ENCODE assay signal across 9 cellular contexts in the genomic region with DNA sequence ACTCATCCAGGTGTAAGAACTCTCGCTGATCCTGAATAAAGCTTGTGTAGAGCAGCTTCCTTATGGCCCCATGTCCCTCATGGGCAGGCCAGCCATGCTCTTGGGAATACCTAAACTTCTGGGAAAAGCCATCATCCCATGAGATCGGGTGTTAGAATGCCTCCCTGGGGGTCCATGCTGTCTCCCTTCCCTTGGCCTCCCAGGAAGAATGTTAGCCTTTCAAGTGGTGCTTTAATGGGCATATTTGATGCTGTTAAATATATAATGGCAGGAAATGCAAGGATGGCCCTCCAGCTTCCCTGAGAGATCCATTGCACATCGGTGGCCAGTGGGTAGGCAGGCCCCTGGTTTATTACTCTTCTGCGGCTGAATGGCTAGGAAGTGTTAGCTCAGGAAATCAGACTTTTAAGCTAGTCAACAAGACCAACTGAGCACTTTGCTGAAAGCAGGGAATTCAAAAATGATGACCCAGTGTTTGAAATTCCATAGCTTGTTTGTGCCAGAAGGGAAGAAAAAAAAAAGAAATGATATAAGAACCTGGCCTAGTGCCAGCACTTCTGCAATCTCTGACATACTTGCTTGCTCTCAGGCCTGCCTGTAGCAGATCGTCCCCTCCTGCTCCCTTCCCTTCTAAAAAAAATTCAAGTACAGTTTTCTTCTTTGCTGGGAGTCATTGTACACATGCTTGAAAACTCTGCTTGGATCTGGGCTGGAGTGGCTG.
DNase-seq lines count a peak whose midpoint lies in the region; ATAC-seq and TF ChIP-seq lines count a peak whose summit lies in the region.
"Had no signal": no experiment of that assay in that cellular context is flagged by ENCODE, and none has a peak within 500 bp of the region (broad histone marks: within the 10 kb centered on the region; RNA-seq: fewer than 3 reads in every experiment).

No MANE protein-coding gene starts in this region.

- H3K9me3 ChIP-seq in fibroblast of lung (ENCODE audit: control insufficient read depth, insufficient read depth, low read depth, low read length) (no peaks in the 10 kb centered on the region), neural progenitor cell (ENCODE audit: low read depth) (no peaks in the 10 kb centered on the region), PC-3 (ENCODE audit: low read length) (no peaks in the 10 kb centered on the region)

- H3K79me2 ChIP-seq in fibroblast of lung (ENCODE audit: control insufficient read depth, insufficient read depth, low read length), result no peaks in the 10 kb centered on the region
- H3K79me2 ChIP-seq in neural progenitor cell (ENCODE audit: low read depth), result no peaks in the 10 kb centered on the region
- no peaks in the 10 kb centered on the region for H3K79me2 ChIP-seq in PC-3 (ENCODE audit: low read length)

- H3K36me3 ChIP-seq in fibroblast of lung (ENCODE audit: control insufficient read depth, insufficient read depth, low read length) (no peaks in the 10 kb centered on the region), neural progenitor cell (no peaks in the 10 kb centered on the region), PC-3 (ENCODE audit: low read depth, low read length) (no peaks in the 10 kb centered on the region)

- intact Hi-C loops in PC-3 (cut with micrococcal nuclease), result no loop called here

- POLR2A ChIA-PET in PC-3 (lab: Charles Lee; ENCODE audit: unreplicated experiment), result no interaction called here

- H3K9me3 Mint-ChIP-seq in neural progenitor cell, result no peaks in the 10 kb centered on the region
- H3K9me3 Mint-ChIP-seq in activated T-cell treated with anti-CD3 and anti-CD28 coated beads, Interleukin-2, amount 50 U/mL, for 24 hours, result no peaks in the 10 kb centered on the region

- BruUV-seq in PC-3 (replicated peaks; lab: Mats Ljungman, UMichigan), result no TSS peak

- H4K20me1 ChIP-seq in fibroblast of lung (ENCODE audit: control insufficient read depth, extremely low read depth, insufficient read depth, low read length) (no peaks in the 10 kb centered on the region), neural progenitor cell (ENCODE audit: low read depth) (no peaks in the 10 kb centered on the region), PC-3 (ENCODE audit: low read length) (no peaks in the 10 kb centered on the region)

- no peak overlapping the region for H2AFZ ChIP-seq in fibroblast of lung (ENCODE audit: low read length)
- no peak overlapping the region for H2AFZ ChIP-seq in neural progenitor cell (replicated peaks)
- no peak overlapping the region for H2AFZ ChIP-seq in PC-3 (ENCODE audit: low read length)

- H3K27me3 ChIP-seq in fibroblast of lung (ENCODE audit: control insufficient read depth, insufficient read depth, low read length), result no peaks in the 10 kb centered on the region
- H3K27me3 ChIP-seq in neural progenitor cell, result no peaks in the 10 kb centered on the region
- H3K27me3 ChIP-seq in PC-3 (ENCODE audit: low read length), result peaks cover 5% of the 10 kb centered on the region

- no peaks in the 10 kb centered on the region for H3K36me3 Mint-ChIP-seq in neural progenitor cell
- no peaks in the 10 kb centered on the region for H3K36me3 Mint-ChIP-seq in activated T-cell treated with anti-CD3 and anti-CD28 coated beads, Interleukin-2, amount 50 U/mL, for 24 hours (ENCODE audit: low read depth)

- peaks cover 3% of the 10 kb centered on the region for H3K27me3 Mint-ChIP-seq in neural progenitor cell (ENCODE audit: insufficient read depth, low read depth)
- no peaks in the 10 kb centered on the region for H3K27me3 Mint-ChIP-seq in activated T-cell treated with anti-CD3 and anti-CD28 coated beads, Interleukin-2, amount 50 U/mL, for 24 hours

- H3K4me2 ChIP-seq in fibroblast of lung (ENCODE audit: extremely low read depth, insufficient read depth, low read length) (no peak overlapping the region), neural progenitor cell (no peak overlapping the region), PC-3 (ENCODE audit: low read length) (no peak overlapping the region)

- peak overlapping the region; percentile 86 for H3K27ac Mint-ChIP-seq in neural progenitor cell
- H3K27ac Mint-ChIP-seq in activated T-cell treated with anti-CD3 and anti-CD28 coated beads, Interleukin-2, amount 50 U/mL, for 24 hours, result no peak overlapping the region

- no peak for ATAC-seq in PC-3

- peaks cover 3% of the 10 kb centered on the region for H3K4me1 ChIP-seq in fibroblast of lung (ENCODE audit: control insufficient read depth, extremely low read depth, insufficient read depth, low read length)
- peaks cover 22% of the 10 kb centered on the region for H3K4me1 ChIP-seq in neural progenitor cell
- no peaks in the 10 kb centered on the region for H3K4me1 ChIP-seq in PC-3 (ENCODE audit: insufficient read depth, low read length)

- no peak overlapping the region for H3K27ac ChIP-seq in fibroblast of lung (ENCODE audit: insufficient read depth, low read length)
- no peak overlapping the region for H3K27ac ChIP-seq in neural progenitor cell
- H3K27ac ChIP-seq in PC-3 (ENCODE audit: low read length), result no peak overlapping the region

- H3K4me1 Mint-ChIP-seq in neural progenitor cell, result peaks cover 49% of the 10 kb centered on the region
- no peaks in the 10 kb centered on the region for H3K4me1 Mint-ChIP-seq in activated T-cell treated with anti-CD3 and anti-CD28 coated beads, Interleukin-2, amount 50 U/mL, for 24 hours (ENCODE audit: low read depth)

- DNase-seq in AG20443 (ENCODE audit: low spot score) (peak; percentile 70), NCI-H2171 (lab: John Stamatoyannopoulos, UW) (peak; percentile 33), fibroblast of lung (ENCODE audit: low read depth in 2 of 2) (peak; percentile 85 to 91), neural progenitor cell (ENCODE audit: low spot score) (no peak), erythroblast (lab: John Stamatoyannopoulos, UW) (no peak), hypothalamus (lab: John Stamatoyannopoulos, UW) (no peak), PC-3 (no peak)
- DNase-seq in activated T-cell treated with anti-CD3 and anti-CD28 coated beads, Interleukin-2, amount 50 U/mL, for 24 hours, result no peak
- DNase-seq: activated CD4-positive, CD25-positive, alpha-beta regulatory T cell had no signal

- CTCF ChIA-PET in PC-3 (lab: Charles Lee), result no interaction called here

- no peak for TF ChIP-seq POLR2A in erythroblast (IDR thresholded peaks at IDR 0.05; ENCODE audit: low read length)

- H3F3A ChIP-seq in neural progenitor cell (ENCODE audit: low read depth), result no peaks in the 10 kb centered on the region
- no peaks in the 10 kb centered on the region for H3F3A ChIP-seq in PC-3 (ENCODE audit: low read length, unreplicated experiment)

- no peaks in the 10 kb centered on the region for H3K9me2 ChIP-seq in PC-3 (replicated peaks; ENCODE audit: low read length)

- H3K9ac ChIP-seq in fibroblast of lung (ENCODE audit: insufficient read depth, low read length) (no peak overlapping the region), neural progenitor cell (no peak overlapping the region), PC-3 (ENCODE audit: low read length) (no peak overlapping the region)

- no peak overlapping the region for H3K4me3 Mint-ChIP-seq in neural progenitor cell
- H3K4me3 Mint-ChIP-seq in activated T-cell treated with anti-CD3 and anti-CD28 coated beads, Interleukin-2, amount 50 U/mL, for 24 hours, result no peak overlapping the region

- H3K4me3 ChIP-seq in fibroblast of lung (replicated peaks in 1 of 4; ENCODE audit: control extremely low read depth in 1 of 4, insufficient read depth in 1 of 4, low read depth in 3 of 4, low read length in 4 of 4) (no peak overlapping the region), neural progenitor cell (no peak overlapping the region), PC-3 (ENCODE audit: low read length) (no peak overlapping the region)

- no peak for TF ChIP-seq CTCF in fibroblast of lung (conservative IDR thresholded peaks at IDR 0.05 in 1 of 2, IDR thresholded peaks at IDR 0.05 in 1 of 2; ENCODE audit: low read depth in 1 of 2, low read length in 2 of 2)
- TF ChIP-seq CTCF in neural progenitor cell (IDR thresholded peaks at IDR 0.05), result no peak
- TF ChIP-seq CTCF in PC-3 (conservative IDR thresholded peaks at IDR 0.05; ENCODE audit: low read depth, low read length), result no peak

Comparison
In these comparisons a context has a peak if more than half of its experiments do, and no peak if none do; other contexts are left out.
1. DNase-seq: peak in AG20443 (single experiment), NCI-H2171 (single experiment) and fibroblast of lung (2 of 2); none in neural progenitor cell (single experiment), activated T-cell treated with anti-CD3 and anti-CD28 coated beads, Interleukin-2, amount 50 U/mL, for 24 hours (single experiment), erythroblast (0 of 2), hypothalamus (0 of 51) and PC-3 (single experiment).